21 cellular contexts compared by ENCODE assay signal in genomic region chr7:128113839-128114238, GRCh38.
DNase-seq lines count a peak whose midpoint lies in the region; ATAC-seq, FAIRE-seq and TF ChIP-seq lines count a peak whose summit lies in the region.
"Had no signal": no experiment of that assay in that cellular context is flagged by ENCODE, and none has a peak within 500 bp of the region (broad histone marks: within the 10 kb centered on the region; RNA-seq: fewer than 3 reads in every experiment).

No MANE protein-coding gene starts in this region.

- H3K9me3 ChIP-seq in right atrium auricular region (no peaks in the 10 kb centered on the region), left ventricle myocardium inferior (replicated peaks) (no peaks in the 10 kb centered on the region), pancreas (no peaks in the 10 kb centered on the region)

- H3K27me3 ChIP-seq in right atrium auricular region: no peaks in the 10 kb centered on the region
- peaks cover 40% of the 10 kb centered on the region for H3K27me3 ChIP-seq in left ventricle myocardium inferior (ENCODE audit: low read depth)
- peaks cover 1% of the 10 kb centered on the region for H3K27me3 ChIP-seq in H7 (ENCODE audit: control insufficient read depth, insufficient read depth, low read length)
- H3K27me3 ChIP-seq in pancreas: no peaks in the 10 kb centered on the region

- 72 to 80% methylated on average over 4 of the region's 4 CpGs for WGBS in pancreas, 2 donors

- H3K4me3 ChIP-seq in right atrium auricular region: no peak overlapping the region
- H3K4me3 ChIP-seq in left ventricle myocardium inferior: no peak overlapping the region
- no peak overlapping the region for H3K4me3 ChIP-seq in H7 (ENCODE audit: insufficient read depth, low read depth, low read length)
- no peak overlapping the region for H3K4me3 ChIP-seq in pancreas

- FAIRE-seq in pancreas (lab: Jason Lieb, UNC): no peak
- FAIRE-seq: D721Med, GM19239, H1, HTR-8/SVneo had no signal

- no peaks in the 10 kb centered on the region for H3K36me3 ChIP-seq in right atrium auricular region
- H3K36me3 ChIP-seq in left ventricle myocardium inferior: no peaks in the 10 kb centered on the region
- no peaks in the 10 kb centered on the region for H3K36me3 ChIP-seq in H7 (replicated peaks; ENCODE audit: control insufficient read depth, insufficient read depth, low read length)
- no peaks in the 10 kb centered on the region for H3K36me3 ChIP-seq in pancreas

- ATAC-seq in pancreas: no peak
- ATAC-seq: Panc1 had no signal

- in situ Hi-C loops in ACHN (cut with HindIII; ENCODE audit: low pct_ligation_motif_present, low pct_unique_long_range_greater_than_20kb, low sequenced_read_pairs): no loop called here

- peaks cover 0 to 12% of the 10 kb centered on the region in 2 donors for H3K4me1 ChIP-seq in right atrium auricular region
- H3K4me1 ChIP-seq in left ventricle myocardium inferior: peaks cover 10% of the 10 kb centered on the region
- no peaks in the 10 kb centered on the region for H3K4me1 ChIP-seq in pancreas

- H3K27ac ChIP-seq in right atrium auricular region: no peak overlapping the region
- H3K27ac ChIP-seq in left ventricle myocardium inferior (replicated peaks): no peak overlapping the region
- H3K27ac ChIP-seq in pancreas: no peak overlapping the region
- H3K27ac ChIP-seq: C4-2B, KMS-11 had no signal

- intact Hi-C loops in left ventricle myocardium inferior (cut with micrococcal nuclease) (no loop called here), pancreas (cut with DNase I) (no loop called here)

- DNase-seq in right atrium auricular region (ENCODE audit: low spot score): peak; percentile 38
- no peak for DNase-seq in left ventricle myocardium inferior
- DNase-seq in H7: peak; percentile 7
- DNase-seq in islet precursor cell: peak; percentile 33
- DNase-seq in ACHN: no peak
- no peak for DNase-seq in pancreas
- no peak for DNase-seq in MV-4-11 (lab: John Stamatoyannopoulos, UW)
- DNase-seq: EL, GF-D8, NCI-H1105, NCI-H2029 treated with DMSO at 0.1 percent for 48 hours, NCI-H2171 treated with DMSO at 0.1 percent for 48 hours, NCI-H524 treated with DMSO at 0.1 percent for 48 hours, NCI-H82 had no signal

- TF ChIP-seq CTCF in right atrium auricular region (IDR thresholded peaks at IDR 0.05) (no peak), left ventricle myocardium inferior (IDR thresholded peaks at IDR 0.05; ENCODE audit: borderline replicate concordance) (no peak), pancreas (IDR thresholded peaks at IDR 0.05) (no peak)

Comparison
In these comparisons a context has a peak if more than half of its experiments do, and no peak if none do; other contexts are left out.
1. DNase-seq: peak in right atrium auricular region (single experiment), H7 (single experiment) and islet precursor cell (single experiment); none in left ventricle myocardium inferior (single experiment), ACHN (single experiment), pancreas (0 of 6) and MV-4-11 (single experiment).